In genomic region chr6:30113843-30114242, GRCh38 we compare ENCODE assay signal across 19 cellular contexts. TPM values are rescaled to one million over a fixed set of nuclear protein-coding genes. Genes with fewer than 3 reads are reported as not detected.
DNase-seq lines count a peak whose midpoint lies in the region; FAIRE-seq and TF ChIP-seq lines count a peak whose summit lies in the region.
"Had no signal": no experiment of that assay in that cellular context is flagged by ENCODE, and none has a peak within 500 bp of the region (broad histone marks: within the 10 kb centered on the region; RNA-seq: fewer than 3 reads in every experiment).

No MANE protein-coding gene starts in this region.

- no peaks in the 10 kb centered on the region for H3K36me3 ChIP-seq in transverse colon

- no peak for DNase-seq in GM19239 (ENCODE audit: insufficient read length, low spot score)
- DNase-seq in OCI-M1 (lab: John Stamatoyannopoulos, UW), result peak; percentile 29
- DNase-seq in kidney tubule cell (ENCODE audit: low spot score), result peak; percentile 27
- no peak for DNase-seq in transverse colon
- DNase-seq in T-helper 2 cell, result no peak
- DNase-seq in AG20443 (ENCODE audit: low spot score), result no peak
- no peak for DNase-seq in type B pancreatic cell (ENCODE audit: extremely low spot score, unreplicated experiment)
- DNase-seq: AML-193; DMS 273 treated with DMSO at 0.1 percent for 48 hours; DND-41; NCI-H1105 treated with DMSO at 0.1 percent for 48 hours; NCI-H1694; NCI-H2081 treated with DMSO at 0.1 percent for 48 hours; NCI-H446 treated with DMSO at 0.1 percent for 48 hours; NK-92 treated with Interleukin-12 subunit alpha and Interleukin-12 subunit beta, amount 100 ng/mL, for 24 hours had no signal

- H3K4me1 Mint-ChIP-seq in type B pancreatic cell (ENCODE audit: unreplicated experiment), result no peaks in the 10 kb centered on the region
- H3K4me1 Mint-ChIP-seq: CD14-positive monocyte, GM23338 had no signal

- H3K4me3 ChIP-seq in transverse colon, result no peak overlapping the region
- H3K4me3 ChIP-seq: GM23338 had no signal

- TF ChIP-seq POLR2A in transverse colon (IDR thresholded peaks at IDR 0.05), result no peak

- H3K9me3 Mint-ChIP-seq in type B pancreatic cell, result no peaks in the 10 kb centered on the region
- H3K9me3 Mint-ChIP-seq: CD14-positive monocyte, GM23338 had no signal

- H3K27ac Mint-ChIP-seq in type B pancreatic cell, result no peak overlapping the region
- H3K27ac Mint-ChIP-seq: CD14-positive monocyte, GM23338 had no signal

- no peaks in the 10 kb centered on the region for H3K36me3 Mint-ChIP-seq in type B pancreatic cell
- H3K36me3 Mint-ChIP-seq: CD14-positive monocyte had no signal

- peaks cover 34% of the 10 kb centered on the region for H3K27me3 ChIP-seq in transverse colon

- TF ChIP-seq CTCF in transverse colon (IDR thresholded peaks at IDR 0.05) (no peak), type B pancreatic cell (conservative IDR thresholded peaks at IDR 0.05) (no peak)

- in situ Hi-C loops in transverse colon (cut with MboI; ENCODE audit: low pct_ligation_motif_present in 1 of 4, low pct_unique_long_range_greater_than_20kb in 1 of 4, low sequenced_read_pairs in 3 of 4), result no loop called here

- WGBS in transverse colon (ENCODE audit: low coverage in 1 of 2), 2 donors, result 74% methylated on average over 1 of the region's 1 CpG; no CpG with 5 or more reads in 1 of the 2 donors

- peaks cover 0 to 25% (median 14%) of the 10 kb centered on the region in 4 donors for H3K4me1 ChIP-seq in transverse colon

- FAIRE-seq in GM19239 (lab: Jason Lieb, UNC), result peak; percentile 56

- TF ChIP-seq EP300 in transverse colon (IDR thresholded peaks at IDR 0.05; ENCODE audit: low read depth), result no peak

- intact Hi-C loops in transverse colon (cut with DNase I; ENCODE audit: low total_unique reads), result no loop called here

- H3K4me3 Mint-ChIP-seq in type B pancreatic cell, result no peak overlapping the region
- H3K4me3 Mint-ChIP-seq: GM23338 had no signal

- H3K9me3 ChIP-seq in transverse colon, result no peaks in the 10 kb centered on the region

- peaks cover 66% of the 10 kb centered on the region for H3K27me3 Mint-ChIP-seq in type B pancreatic cell

- peak overlapping the region; percentile 51 to 75 (median 58) for H3K27ac ChIP-seq in transverse colon
- H3K27ac ChIP-seq: RWPE1 had no signal

RNA-seq across cellular contexts. Expression of gene TRIM31, which starts 1.0 kb away (rescaled TPM):
- total RNA-seq in transverse colon, result 100 to 1,000 TPM in 2 of 4 donors, 10 to 100 TPM in 1, 1 to 10 TPM in 1; 3.4 to 221 (median 151) TPM
- 1.8 and 3.8 TPM in 2 replicates for total RNA-seq in type B pancreatic cell (ENCODE audit: low replicate concordance)
- total RNA-seq: G401, GM23338 had no signal

RNA-seq across cellular contexts. Expression of gene TRIM40, which starts 22.1 kb away (rescaled TPM):
- total RNA-seq in transverse colon (10 to 100 TPM in 2 of 4 donors, 1 to 10 TPM in 1, under 1 TPM in 1; 0.40 to 14.8 (median 7.0) TPM), type B pancreatic cell (ENCODE audit: low replicate concordance) (0.17 TPM in 1 of 2 replicates, not detected in the other)
- total RNA-seq: G401, GM23338 had no signal

RNA-seq across cellular contexts. Expression of gene RNF39, which starts 38.3 kb away (rescaled TPM):
- total RNA-seq in transverse colon, result under 1 TPM in 2 of 4 donors, not detected in 2; 0.27 to 0.95 TPM
- 1.5 TPM in 2 replicates for total RNA-seq in type B pancreatic cell (ENCODE audit: low replicate concordance)
- total RNA-seq: G401 had no signal

RNA-seq across cellular contexts. Expression of gene PPP1R11, which starts 46.8 kb away (rescaled TPM):
- 100 to 1,000 TPM in 1 of 4 donors, 10 to 100 TPM in 3; 55.3 to 276 (median 79.1) TPM for total RNA-seq in transverse colon
- total RNA-seq in type B pancreatic cell (ENCODE audit: low replicate concordance), result 40.0 and 48.6 TPM in 2 replicates

RNA-seq across cellular contexts. Expression of gene TRIM10, which starts 47.2 kb away (rescaled TPM):
- total RNA-seq in transverse colon, result 10 to 100 TPM in 1 of 4 donors, 1 to 10 TPM in 2, under 1 TPM in 1; 0.20 to 19.8 (median 3.7) TPM
- 0.17 TPM in 1 of 2 replicates, not detected in the other for total RNA-seq in type B pancreatic cell (ENCODE audit: low replicate concordance)
- total RNA-seq: G401 had no signal

Comparison
In these comparisons a context has a peak if more than half of its experiments do, and no peak if none do; other contexts are left out.
1. DNase-seq: peak in OCI-M1 (single experiment) and kidney tubule cell (single experiment); none in GM19239 (single experiment), transverse colon (single experiment), T-helper 2 cell (0 of 5), AG20443 (single experiment) and type B pancreatic cell (single experiment).